ENCODE assay signal across 1 cellular context in the genomic region with DNA sequence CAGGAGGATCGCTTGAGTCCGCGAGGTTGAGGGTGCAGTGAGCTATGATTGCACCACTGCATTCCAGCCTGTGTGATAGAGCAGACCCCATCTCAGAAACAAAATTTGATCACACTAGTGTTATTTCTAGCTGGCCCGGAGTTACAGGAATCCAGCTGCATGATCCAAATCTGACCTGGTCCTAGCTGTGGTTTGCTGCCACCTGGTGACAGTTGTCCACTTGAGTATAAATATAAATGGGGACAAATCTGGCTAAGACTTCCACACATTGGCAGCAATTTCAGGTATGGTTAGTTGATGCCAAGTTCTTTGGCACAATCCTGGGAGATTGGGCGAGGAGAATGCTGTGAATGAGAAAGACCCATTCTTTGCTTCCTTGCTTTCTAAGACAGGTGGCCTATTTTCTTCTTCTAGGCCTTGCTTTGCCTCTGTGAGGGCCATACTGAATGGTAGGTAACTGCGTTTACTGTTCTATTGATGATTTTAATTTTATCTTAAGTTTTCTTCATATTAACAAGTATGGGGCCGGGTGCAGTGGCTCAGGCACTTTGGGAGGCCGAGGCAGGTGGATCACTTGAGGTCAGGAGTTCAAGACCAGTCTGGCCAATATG.
TF ChIP-seq lines count a peak whose summit lies in the region.

No MANE protein-coding gene starts in this region.

TF ChIP-seq in HepG2, 621 proteins besides CTCF, POLR2A, EP300 and RAD21 (continued from another document):
- TF ChIP-seq, protein P1, sequence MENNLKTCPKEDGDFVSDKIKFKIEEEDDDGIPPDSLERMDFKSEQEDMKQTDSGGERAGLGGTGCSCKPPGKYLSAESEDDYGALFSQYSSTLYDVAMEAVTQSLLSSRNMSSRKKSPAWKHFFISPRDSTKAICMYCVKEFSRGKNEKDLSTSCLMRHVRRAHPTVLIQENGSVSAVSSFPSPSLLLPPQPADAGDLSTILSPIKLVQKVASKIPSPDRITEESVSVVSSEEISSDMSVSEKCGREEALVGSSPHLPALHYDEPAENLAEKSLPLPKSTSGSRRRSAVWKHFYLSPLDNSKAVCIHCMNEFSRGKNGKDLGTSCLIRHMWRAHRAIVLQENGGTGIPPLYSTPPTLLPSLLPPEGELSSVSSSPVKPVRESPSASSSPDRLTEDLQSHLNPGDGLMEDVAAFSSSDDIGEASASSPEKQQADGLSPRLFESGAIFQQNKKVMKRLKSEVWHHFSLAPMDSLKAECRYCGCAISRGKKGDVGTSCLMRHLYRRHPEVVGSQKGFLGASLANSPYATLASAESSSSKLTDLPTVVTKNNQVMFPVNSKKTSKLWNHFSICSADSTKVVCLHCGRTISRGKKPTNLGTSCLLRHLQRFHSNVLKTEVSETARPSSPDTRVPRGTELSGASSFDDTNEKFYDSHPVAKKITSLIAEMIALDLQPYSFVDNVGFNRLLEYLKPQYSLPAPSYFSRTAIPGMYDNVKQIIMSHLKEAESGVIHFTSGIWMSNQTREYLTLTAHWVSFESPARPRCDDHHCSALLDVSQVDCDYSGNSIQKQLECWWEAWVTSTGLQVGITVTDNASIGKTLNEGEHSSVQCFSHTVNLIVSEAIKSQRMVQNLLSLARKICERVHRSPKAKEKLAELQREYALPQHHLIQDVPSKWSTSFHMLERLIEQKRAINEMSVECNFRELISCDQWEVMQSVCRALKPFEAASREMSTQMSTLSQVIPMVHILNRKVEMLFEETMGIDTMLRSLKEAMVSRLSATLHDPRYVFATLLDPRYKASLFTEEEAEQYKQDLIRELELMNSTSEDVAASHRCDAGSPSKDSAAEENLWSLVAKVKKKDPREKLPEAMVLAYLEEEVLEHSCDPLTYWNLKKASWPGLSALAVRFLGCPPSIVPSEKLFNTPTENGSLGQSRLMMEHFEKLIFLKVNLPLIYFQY (CRISPR knock-in tag; IDR thresholded peaks at IDR 0.05; ENCODE audit: borderline replicate concordance) = 0 out of 2 replicates have a peak, but pooled peaks have one; percentile 31
- TF ChIP-seq SMC3 (IDR thresholded peaks at IDR 0.05; ENCODE audit: low read length) = peak; percentile 80
- TF ChIP-seq, protein P2, sequence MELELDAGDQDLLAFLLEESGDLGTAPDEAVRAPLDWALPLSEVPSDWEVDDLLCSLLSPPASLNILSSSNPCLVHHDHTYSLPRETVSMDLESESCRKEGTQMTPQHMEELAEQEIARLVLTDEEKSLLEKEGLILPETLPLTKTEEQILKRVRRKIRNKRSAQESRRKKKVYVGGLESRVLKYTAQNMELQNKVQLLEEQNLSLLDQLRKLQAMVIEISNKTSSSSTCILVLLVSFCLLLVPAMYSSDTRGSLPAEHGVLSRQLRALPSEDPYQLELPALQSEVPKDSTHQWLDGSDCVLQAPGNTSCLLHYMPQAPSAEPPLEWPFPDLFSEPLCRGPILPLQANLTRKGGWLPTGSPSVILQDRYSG (CRISPR knock-in tag; IDR thresholded peaks at IDR 0.05) = no peak
- no peak for TF ChIP-seq SOX6 (IDR thresholded peaks at IDR 0.05)
- TF ChIP-seq SOX6 (CRISPR knock-in tag; IDR thresholded peaks at IDR 0.05) = 0 out of 2 replicates have a peak, but pooled peaks have one; percentile 16
- peak; percentile 78 for TF ChIP-seq STAG1 (CRISPR knock-in tag; IDR thresholded peaks at IDR 0.05)
- TF ChIP-seq SAFB2 (CRISPR knock-in tag; IDR thresholded peaks at IDR 0.05; ENCODE audit: borderline replicate concordance, low read depth) = no peak
- TF ChIP-seq, protein P3, sequence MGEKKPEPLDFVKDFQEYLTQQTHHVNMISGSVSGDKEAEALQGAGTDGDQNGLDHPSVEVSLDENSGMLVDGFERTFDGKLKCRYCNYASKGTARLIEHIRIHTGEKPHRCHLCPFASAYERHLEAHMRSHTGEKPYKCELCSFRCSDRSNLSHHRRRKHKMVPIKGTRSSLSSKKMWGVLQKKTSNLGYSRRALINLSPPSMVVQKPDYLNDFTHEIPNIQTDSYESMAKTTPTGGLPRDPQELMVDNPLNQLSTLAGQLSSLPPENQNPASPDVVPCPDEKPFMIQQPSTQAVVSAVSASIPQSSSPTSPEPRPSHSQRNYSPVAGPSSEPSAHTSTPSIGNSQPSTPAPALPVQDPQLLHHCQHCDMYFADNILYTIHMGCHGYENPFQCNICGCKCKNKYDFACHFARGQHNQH (CRISPR knock-in tag; IDR thresholded peaks at IDR 0.05) = no peak
- TF ChIP-seq, protein P4, sequence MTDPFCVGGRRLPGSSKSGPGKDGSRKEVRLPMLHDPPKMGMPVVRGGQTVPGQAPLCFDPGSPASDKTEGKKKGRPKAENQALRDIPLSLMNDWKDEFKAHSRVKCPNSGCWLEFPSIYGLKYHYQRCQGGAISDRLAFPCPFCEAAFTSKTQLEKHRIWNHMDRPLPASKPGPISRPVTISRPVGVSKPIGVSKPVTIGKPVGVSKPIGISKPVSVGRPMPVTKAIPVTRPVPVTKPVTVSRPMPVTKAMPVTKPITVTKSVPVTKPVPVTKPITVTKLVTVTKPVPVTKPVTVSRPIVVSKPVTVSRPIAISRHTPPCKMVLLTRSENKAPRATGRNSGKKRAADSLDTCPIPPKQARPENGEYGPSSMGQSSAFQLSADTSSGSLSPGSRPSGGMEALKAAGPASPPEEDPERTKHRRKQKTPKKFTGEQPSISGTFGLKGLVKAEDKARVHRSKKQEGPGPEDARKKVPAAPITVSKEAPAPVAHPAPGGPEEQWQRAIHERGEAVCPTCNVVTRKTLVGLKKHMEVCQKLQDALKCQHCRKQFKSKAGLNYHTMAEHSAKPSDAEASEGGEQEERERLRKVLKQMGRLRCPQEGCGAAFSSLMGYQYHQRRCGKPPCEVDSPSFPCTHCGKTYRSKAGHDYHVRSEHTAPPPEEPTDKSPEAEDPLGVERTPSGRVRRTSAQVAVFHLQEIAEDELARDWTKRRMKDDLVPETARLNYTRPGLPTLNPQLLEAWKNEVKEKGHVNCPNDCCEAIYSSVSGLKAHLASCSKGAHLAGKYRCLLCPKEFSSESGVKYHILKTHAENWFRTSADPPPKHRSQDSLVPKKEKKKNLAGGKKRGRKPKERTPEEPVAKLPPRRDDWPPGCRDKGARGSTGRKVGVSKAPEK (CRISPR knock-in tag; IDR thresholded peaks at IDR 0.05; ENCODE audit: borderline replicate concordance) = 0 out of 2 replicates have a peak, but pooled peaks have one; percentile 25
- no peak for TF ChIP-seq SIX4 (CRISPR knock-in tag; IDR thresholded peaks at IDR 0.05)
- TF ChIP-seq ZNF672 (CRISPR knock-in tag; IDR thresholded peaks at IDR 0.05) = no peak
- TF ChIP-seq, protein P5, sequence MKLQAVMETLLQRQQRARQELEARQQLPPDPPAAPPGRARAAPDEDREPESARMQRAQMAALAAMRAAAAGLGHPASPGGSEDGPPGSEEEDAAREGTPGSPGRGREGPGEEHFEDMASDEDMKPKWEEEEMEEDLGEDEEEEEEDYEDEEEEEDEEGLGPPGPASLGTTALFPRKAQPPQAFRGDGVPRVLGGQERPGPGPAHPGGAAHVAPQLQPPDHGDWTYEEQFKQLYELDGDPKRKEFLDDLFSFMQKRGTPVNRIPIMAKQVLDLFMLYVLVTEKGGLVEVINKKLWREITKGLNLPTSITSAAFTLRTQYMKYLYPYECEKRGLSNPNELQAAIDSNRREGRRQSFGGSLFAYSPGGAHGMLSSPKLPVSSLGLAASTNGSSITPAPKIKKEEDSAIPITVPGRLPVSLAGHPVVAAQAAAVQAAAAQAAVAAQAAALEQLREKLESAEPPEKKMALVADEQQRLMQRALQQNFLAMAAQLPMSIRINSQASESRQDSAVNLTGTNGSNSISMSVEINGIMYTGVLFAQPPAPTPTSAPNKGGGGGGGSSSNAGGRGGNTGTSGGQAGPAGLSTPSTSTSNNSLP (IDR thresholded peaks at IDR 0.05; ENCODE audit: low read depth, low read length) = 0 out of 2 replicates have a peak, but pooled peaks have one; percentile 21
- no peak for TF ChIP-seq SYNCRIP (IDR thresholded peaks at IDR 0.05; ENCODE audit: insufficient read depth, low read depth, low read length)
- no peak for TF ChIP-seq NCOA1 (CRISPR knock-in tag; IDR thresholded peaks at IDR 0.05)
- TF ChIP-seq KLF6 (CRISPR knock-in tag; IDR thresholded peaks at IDR 0.05) = no peak
- TF ChIP-seq HNF4A (CRISPR knock-in tag; IDR thresholded peaks at IDR 0.05) = no peak
- TF ChIP-seq, protein P6, sequence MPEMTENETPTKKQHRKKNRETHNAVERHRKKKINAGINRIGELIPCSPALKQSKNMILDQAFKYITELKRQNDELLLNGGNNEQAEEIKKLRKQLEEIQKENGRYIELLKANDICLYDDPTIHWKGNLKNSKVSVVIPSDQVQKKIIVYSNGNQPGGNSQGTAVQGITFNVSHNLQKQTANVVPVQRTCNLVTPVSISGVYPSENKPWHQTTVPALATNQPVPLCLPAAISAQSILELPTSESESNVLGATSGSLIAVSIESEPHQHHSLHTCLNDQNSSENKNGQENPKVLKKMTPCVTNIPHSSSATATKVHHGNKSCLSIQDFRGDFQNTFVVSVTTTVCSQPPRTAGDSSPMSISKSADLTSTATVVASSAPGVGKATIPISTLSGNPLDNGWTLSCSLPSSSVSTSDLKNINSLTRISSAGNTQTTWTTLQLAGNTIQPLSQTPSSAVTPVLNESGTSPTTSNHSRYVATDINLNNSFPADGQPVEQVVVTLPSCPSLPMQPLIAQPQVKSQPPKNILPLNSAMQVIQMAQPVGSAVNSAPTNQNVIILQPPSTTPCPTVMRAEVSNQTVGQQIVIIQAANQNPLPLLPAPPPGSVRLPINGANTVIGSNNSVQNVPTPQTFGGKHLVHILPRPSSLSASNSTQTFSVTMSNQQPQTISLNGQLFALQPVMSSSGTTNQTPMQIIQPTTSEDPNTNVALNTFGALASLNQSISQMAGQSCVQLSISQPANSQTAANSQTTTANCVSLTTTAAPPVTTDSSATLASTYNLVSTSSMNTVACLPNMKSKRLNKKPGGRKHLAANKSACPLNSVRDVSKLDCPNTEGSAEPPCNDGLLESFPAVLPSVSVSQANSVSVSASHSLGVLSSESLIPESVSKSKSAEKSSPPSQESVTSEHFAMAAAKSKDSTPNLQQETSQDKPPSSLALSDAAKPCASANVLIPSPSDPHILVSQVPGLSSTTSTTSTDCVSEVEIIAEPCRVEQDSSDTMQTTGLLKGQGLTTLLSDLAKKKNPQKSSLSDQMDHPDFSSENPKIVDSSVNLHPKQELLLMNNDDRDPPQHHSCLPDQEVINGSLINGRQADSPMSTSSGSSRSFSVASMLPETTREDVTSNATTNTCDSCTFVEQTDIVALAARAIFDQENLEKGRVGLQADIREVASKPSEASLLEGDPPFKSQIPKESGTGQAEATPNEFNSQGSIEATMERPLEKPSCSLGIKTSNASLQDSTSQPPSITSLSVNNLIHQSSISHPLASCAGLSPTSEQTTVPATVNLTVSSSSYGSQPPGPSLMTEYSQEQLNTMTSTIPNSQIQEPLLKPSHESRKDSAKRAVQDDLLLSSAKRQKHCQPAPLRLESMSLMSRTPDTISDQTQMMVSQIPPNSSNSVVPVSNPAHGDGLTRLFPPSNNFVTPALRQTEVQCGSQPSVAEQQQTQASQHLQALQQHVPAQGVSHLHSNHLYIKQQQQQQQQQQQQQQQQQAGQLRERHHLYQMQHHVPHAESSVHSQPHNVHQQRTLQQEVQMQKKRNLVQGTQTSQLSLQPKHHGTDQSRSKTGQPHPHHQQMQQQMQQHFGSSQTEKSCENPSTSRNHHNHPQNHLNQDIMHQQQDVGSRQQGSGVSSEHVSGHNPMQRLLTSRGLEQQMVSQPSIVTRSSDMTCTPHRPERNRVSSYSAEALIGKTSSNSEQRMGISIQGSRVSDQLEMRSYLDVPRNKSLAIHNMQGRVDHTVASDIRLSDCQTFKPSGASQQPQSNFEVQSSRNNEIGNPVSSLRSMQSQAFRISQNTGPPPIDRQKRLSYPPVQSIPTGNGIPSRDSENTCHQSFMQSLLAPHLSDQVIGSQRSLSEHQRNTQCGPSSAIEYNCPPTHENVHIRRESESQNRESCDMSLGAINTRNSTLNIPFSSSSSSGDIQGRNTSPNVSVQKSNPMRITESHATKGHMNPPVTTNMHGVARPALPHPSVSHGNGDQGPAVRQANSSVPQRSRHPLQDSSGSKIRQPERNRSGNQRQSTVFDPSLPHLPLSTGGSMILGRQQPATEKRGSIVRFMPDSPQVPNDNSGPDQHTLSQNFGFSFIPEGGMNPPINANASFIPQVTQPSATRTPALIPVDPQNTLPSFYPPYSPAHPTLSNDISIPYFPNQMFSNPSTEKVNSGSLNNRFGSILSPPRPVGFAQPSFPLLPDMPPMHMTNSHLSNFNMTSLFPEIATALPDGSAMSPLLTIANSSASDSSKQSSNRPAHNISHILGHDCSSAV (CRISPR knock-in tag; IDR thresholded peaks at IDR 0.05; ENCODE audit: borderline replicate concordance) = no peak
